ENCODE assay signal across 1 cellular context in genomic region chr17:35714988-35715387, GRCh38.
TF ChIP-seq lines count a peak whose summit lies in the region.

No MANE protein-coding gene starts in this region.

TF ChIP-seq in SK-N-SH, 30 proteins besides CTCF, POLR2A, EP300 and RAD21 (continued from another document):
- TF ChIP-seq GATA2 (CRISPR knock-in tag; IDR thresholded peaks at IDR 0.05) (peak; percentile 29), RCOR1 (IDR thresholded peaks at IDR 0.05; ENCODE audit: low read length) (peak; percentile 32; the same call in 1 of the 2 replicates), NRF1 (IDR thresholded peaks at IDR 0.05; ENCODE audit: low read depth, low read length) (no peak), FOXJ3 (CRISPR knock-in tag; IDR thresholded peaks at IDR 0.05) (no peak), SIN3A (IDR thresholded peaks at IDR 0.05; ENCODE audit: borderline replicate concordance, low read depth, low read length) (no peak), POLR2AphosphoS5 (IDR thresholded peaks at IDR 0.05; ENCODE audit: low read depth, low read length) (no peak), CHD2 (IDR thresholded peaks at IDR 0.05; ENCODE audit: low read length, partially characterized antibody) (no peak), FOSL2 (IDR thresholded peaks at IDR 0.05; ENCODE audit: borderline replicate concordance, low read depth) (no peak)
- TF ChIP-seq, protein P1, sequence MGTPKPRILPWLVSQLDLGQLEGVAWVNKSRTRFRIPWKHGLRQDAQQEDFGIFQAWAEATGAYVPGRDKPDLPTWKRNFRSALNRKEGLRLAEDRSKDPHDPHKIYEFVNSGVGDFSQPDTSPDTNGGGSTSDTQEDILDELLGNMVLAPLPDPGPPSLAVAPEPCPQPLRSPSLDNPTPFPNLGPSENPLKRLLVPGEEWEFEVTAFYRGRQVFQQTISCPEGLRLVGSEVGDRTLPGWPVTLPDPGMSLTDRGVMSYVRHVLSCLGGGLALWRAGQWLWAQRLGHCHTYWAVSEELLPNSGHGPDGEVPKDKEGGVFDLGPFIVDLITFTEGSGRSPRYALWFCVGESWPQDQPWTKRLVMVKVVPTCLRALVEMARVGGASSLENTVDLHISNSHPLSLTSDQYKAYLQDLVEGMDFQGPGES (IDR thresholded peaks at IDR 0.05; ENCODE audit: low read depth, low read length) = no peak
- TF ChIP-seq, protein P2, sequence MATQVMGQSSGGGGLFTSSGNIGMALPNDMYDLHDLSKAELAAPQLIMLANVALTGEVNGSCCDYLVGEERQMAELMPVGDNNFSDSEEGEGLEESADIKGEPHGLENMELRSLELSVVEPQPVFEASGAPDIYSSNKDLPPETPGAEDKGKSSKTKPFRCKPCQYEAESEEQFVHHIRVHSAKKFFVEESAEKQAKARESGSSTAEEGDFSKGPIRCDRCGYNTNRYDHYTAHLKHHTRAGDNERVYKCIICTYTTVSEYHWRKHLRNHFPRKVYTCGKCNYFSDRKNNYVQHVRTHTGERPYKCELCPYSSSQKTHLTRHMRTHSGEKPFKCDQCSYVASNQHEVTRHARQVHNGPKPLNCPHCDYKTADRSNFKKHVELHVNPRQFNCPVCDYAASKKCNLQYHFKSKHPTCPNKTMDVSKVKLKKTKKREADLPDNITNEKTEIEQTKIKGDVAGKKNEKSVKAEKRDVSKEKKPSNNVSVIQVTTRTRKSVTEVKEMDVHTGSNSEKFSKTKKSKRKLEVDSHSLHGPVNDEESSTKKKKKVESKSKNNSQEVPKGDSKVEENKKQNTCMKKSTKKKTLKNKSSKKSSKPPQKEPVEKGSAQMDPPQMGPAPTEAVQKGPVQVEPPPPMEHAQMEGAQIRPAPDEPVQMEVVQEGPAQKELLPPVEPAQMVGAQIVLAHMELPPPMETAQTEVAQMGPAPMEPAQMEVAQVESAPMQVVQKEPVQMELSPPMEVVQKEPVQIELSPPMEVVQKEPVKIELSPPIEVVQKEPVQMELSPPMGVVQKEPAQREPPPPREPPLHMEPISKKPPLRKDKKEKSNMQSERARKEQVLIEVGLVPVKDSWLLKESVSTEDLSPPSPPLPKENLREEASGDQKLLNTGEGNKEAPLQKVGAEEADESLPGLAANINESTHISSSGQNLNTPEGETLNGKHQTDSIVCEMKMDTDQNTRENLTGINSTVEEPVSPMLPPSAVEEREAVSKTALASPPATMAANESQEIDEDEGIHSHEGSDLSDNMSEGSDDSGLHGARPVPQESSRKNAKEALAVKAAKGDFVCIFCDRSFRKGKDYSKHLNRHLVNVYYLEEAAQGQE (IDR thresholded peaks at IDR 0.05; ENCODE audit: low read depth, low read length) = no peak
- TF ChIP-seq, protein P3, sequence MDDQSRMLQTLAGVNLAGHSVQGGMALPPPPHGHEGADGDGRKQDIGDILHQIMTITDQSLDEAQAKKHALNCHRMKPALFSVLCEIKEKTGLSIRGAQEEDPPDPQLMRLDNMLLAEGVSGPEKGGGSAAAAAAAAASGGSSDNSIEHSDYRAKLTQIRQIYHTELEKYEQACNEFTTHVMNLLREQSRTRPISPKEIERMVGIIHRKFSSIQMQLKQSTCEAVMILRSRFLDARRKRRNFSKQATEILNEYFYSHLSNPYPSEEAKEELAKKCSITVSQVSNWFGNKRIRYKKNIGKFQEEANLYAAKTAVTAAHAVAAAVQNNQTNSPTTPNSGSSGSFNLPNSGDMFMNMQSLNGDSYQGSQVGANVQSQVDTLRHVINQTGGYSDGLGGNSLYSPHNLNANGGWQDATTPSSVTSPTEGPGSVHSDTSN (IDR thresholded peaks at IDR 0.05) = 0 out of 2 replicates have a peak, but pooled peaks have one; percentile 30
- TF ChIP-seq, protein P4, sequence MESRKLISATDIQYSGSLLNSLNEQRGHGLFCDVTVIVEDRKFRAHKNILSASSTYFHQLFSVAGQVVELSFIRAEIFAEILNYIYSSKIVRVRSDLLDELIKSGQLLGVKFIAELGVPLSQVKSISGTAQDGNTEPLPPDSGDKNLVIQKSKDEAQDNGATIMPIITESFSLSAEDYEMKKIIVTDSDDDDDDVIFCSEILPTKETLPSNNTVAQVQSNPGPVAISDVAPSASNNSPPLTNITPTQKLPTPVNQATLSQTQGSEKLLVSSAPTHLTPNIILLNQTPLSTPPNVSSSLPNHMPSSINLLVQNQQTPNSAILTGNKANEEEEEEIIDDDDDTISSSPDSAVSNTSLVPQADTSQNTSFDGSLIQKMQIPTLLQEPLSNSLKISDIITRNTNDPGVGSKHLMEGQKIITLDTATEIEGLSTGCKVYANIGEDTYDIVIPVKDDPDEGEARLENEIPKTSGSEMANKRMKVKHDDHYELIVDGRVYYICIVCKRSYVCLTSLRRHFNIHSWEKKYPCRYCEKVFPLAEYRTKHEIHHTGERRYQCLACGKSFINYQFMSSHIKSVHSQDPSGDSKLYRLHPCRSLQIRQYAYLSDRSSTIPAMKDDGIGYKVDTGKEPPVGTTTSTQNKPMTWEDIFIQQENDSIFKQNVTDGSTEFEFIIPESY (IDR thresholded peaks at IDR 0.05; ENCODE audit: borderline replicate concordance, low read depth) = no peak
